ENCODE assay signal across 16 cellular contexts in the genomic region with DNA sequence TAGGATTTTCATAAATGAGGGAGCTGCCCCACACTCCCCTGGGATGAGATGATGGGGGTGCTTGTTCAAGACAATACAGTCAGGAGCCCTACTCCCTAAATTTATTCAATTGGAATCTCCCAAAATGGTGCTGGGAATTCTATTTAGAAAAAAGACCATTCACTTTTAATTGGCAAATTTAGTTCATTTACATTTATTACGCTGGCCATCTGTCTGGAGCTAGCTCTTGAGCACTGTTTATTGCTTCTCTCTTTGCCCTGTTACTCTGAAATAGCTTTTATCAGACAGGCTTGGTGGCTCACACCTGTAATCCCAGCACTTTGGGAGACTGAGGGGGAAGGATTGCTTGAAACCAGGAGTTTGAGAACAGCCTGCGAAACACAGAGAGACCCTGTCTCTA. TPM values are rescaled to one million over a fixed set of nuclear protein-coding genes. Genes with fewer than 3 reads are reported as not detected.
DNase-seq lines count a peak whose midpoint lies in the region; ATAC-seq, FAIRE-seq and TF ChIP-seq lines count a peak whose summit lies in the region.
"Had no signal": no experiment of that assay in that cellular context is flagged by ENCODE, and none has a peak within 500 bp of the region (broad histone marks: within the 10 kb centered on the region; RNA-seq: fewer than 3 reads in every experiment).

No MANE protein-coding gene starts in this region.

- H3K27ac Mint-ChIP-seq in WTC11 (peak overlapping the region; percentile 93), progenitor cell of endocrine pancreas (peak overlapping the region; percentile 63)
- H3K27ac Mint-ChIP-seq: B cell; CD4-positive, alpha-beta T cell had no signal

- TF ChIP-seq CTCF in HEK293 (tag by site-specific recombination; IDR thresholded peaks at IDR 0.05) (no peak), WTC11 (IDR thresholded peaks at IDR 0.05) (no peak), progenitor cell of endocrine pancreas (IDR thresholded peaks at IDR 0.05; ENCODE audit: unreplicated experiment) (no peak), HepG2 (CRISPR knock-in tag; IDR thresholded peaks at IDR 0.05) (no peak)

- BruUV-seq in HepG2 (replicated peaks; lab: Mats Ljungman, UMichigan), result no TSS peak

- H3K4me1 Mint-ChIP-seq in WTC11 (peaks cover 31% of the 10 kb centered on the region), progenitor cell of endocrine pancreas (ENCODE audit: low read depth) (peaks cover 4% of the 10 kb centered on the region)

- H3K9me3 Mint-ChIP-seq in WTC11 (peaks cover 4% of the 10 kb centered on the region; the same call in 1 of the 2 replicates), progenitor cell of endocrine pancreas (ENCODE audit: low read depth) (peaks cover 5% of the 10 kb centered on the region)
- H3K9me3 Mint-ChIP-seq: CD4-positive, alpha-beta T cell had no signal

- peak overlapping the region; percentile 52 for H3K4me3 Mint-ChIP-seq in WTC11
- no peak overlapping the region for H3K4me3 Mint-ChIP-seq in progenitor cell of endocrine pancreas (ENCODE audit: low read depth)

- peak overlapping the region; percentile 20; the same call in 1 of the 2 replicates for H3K9ac ChIP-seq in iPS-20b (ENCODE audit: low read depth, low read length)
- H3K9ac ChIP-seq in HepG2 (ENCODE audit: insufficient read depth, low read depth, low read length), result no peak overlapping the region

- no peaks in the 10 kb centered on the region for H4K20me1 ChIP-seq in HepG2 (ENCODE audit: insufficient read depth, low read length)

- H3K4me3 ChIP-seq in HEK293 (ENCODE audit: low read depth, low read length) (no peak overlapping the region), iPS-20b (ENCODE audit: low read length) (no peak overlapping the region; the same call in 1 of the 2 replicates), HepG2 (replicated peaks in 1 of 3; ENCODE audit: insufficient read depth in 1 of 3, low read depth in 2 of 3, low read length in 3 of 3) (no peak overlapping the region)
- H3K4me3 ChIP-seq: GM12878 had no signal

- TF ChIP-seq RAD21 in HepG2 (CRISPR knock-in tag; IDR thresholded peaks at IDR 0.05), result no peak

- TF ChIP-seq EP300 in HepG2 (IDR thresholded peaks at IDR 0.05; ENCODE audit: low read depth in 2 of 2, low read length in 2 of 2), result no peak
- no peak for TF ChIP-seq EP300 in HepG2 (CRISPR knock-in tag; IDR thresholded peaks at IDR 0.05; ENCODE audit: borderline replicate concordance)

- H3K36me3 Mint-ChIP-seq in WTC11, result peaks cover 6% of the 10 kb centered on the region; the same call in 1 of the 2 replicates
- H3K36me3 Mint-ChIP-seq in progenitor cell of endocrine pancreas (ENCODE audit: insufficient read depth), result peaks cover 33% of the 10 kb centered on the region

- H3K27ac ChIP-seq in HEK293 (ENCODE audit: extremely low read depth, low read depth, low read length) (no peak overlapping the region), iPS-20b (ENCODE audit: low read length) (peak overlapping the region; percentile 14), HepG2 (ENCODE audit: extremely low read length, insufficient read depth, low read length) (no peak overlapping the region)
- H3K27ac ChIP-seq: HL-60 had no signal

- H3K4me2 ChIP-seq in HepG2 (ENCODE audit: low read depth, low read length), result no peak overlapping the region

- H3K79me2 ChIP-seq in HepG2 (ENCODE audit: insufficient read depth, low read length), result no peaks in the 10 kb centered on the region

- H3K27me3 ChIP-seq in iPS-20b (ENCODE audit: insufficient read depth, low read length) (no peaks in the 10 kb centered on the region), HepG2 (ENCODE audit: control insufficient read depth in 1 of 2, insufficient read depth in 2 of 2, low read length in 2 of 2) (no peaks in the 10 kb centered on the region)

- in situ Hi-C loops in HepG2 (cut with HindIII; ENCODE audit: extremely low pct_ligation_motif_present, low pct_unique_long_range_greater_than_20kb), result no loop called here

- intact Hi-C loops in HepG2 (cut with micrococcal nuclease; ENCODE audit: unreplicated experiment), result no loop called here

- ATAC-seq in WTC11, result no peak
- no peak for ATAC-seq in HG03565 (IDR thresholded peaks at IDR 0.05; ENCODE audit: unreplicated experiment)
- ATAC-seq in HepG2, result no peak
- ATAC-seq: GM12878 had no signal

- CTCF ChIA-PET in HEK293 (lab: Yijun Ruan, JAX) (no interaction called here), WTC11 (lab: Charles Lee) (interaction anchor here (0.9 kb wide), 1 partner anchor 56 kb away, joined by 3 read pairs; no protein-coding TSS in a partner anchor), HepG2 (lab: Yijun Ruan, JAX; ENCODE audit: low intra/inter-chr PET ratio, low total read pairs) (no interaction called here)

- no peaks in the 10 kb centered on the region for H3K4me1 ChIP-seq in HEK293 (ENCODE audit: control insufficient read depth, insufficient read depth, low read length)
- peaks cover 7% of the 10 kb centered on the region; the same call in 1 of the 2 replicates for H3K4me1 ChIP-seq in iPS-20b (ENCODE audit: insufficient read depth, low read length)
- H3K4me1 ChIP-seq in HepG2 (ENCODE audit: insufficient read depth, low read length), result no peaks in the 10 kb centered on the region

- no peaks in the 10 kb centered on the region for H3K27me3 Mint-ChIP-seq in WTC11 (ENCODE audit: low read depth)
- no peaks in the 10 kb centered on the region for H3K27me3 Mint-ChIP-seq in progenitor cell of endocrine pancreas
- H3K27me3 Mint-ChIP-seq: B cell; CD4-positive, alpha-beta T cell had no signal

- H3K9me3 ChIP-seq in HEK293 (ENCODE audit: control insufficient read depth, insufficient read depth, low read depth, low read length), result no peaks in the 10 kb centered on the region
- H3K9me3 ChIP-seq in iPS-20b (ENCODE audit: insufficient read depth, low read depth, low read length), result no peaks in the 10 kb centered on the region
- no peaks in the 10 kb centered on the region for H3K9me3 ChIP-seq in HepG2 (ENCODE audit: low read length)

- H3K36me3 ChIP-seq in HEK293 (ENCODE audit: control insufficient read depth in 2 of 2, insufficient read depth in 1 of 2, low read length in 2 of 2) (no peaks in the 10 kb centered on the region), iPS-20b (ENCODE audit: insufficient read depth, low read depth, low read length) (no peaks in the 10 kb centered on the region), HepG2 (replicated peaks in 1 of 2; ENCODE audit: control insufficient read depth in 1 of 2, insufficient read depth in 2 of 2, low read length in 2 of 2) (no peaks in the 10 kb centered on the region; a peak in 1 of 5 replicates)

- no peak overlapping the region for H2AFZ ChIP-seq in HepG2 (ENCODE audit: low read length)

- POLR2A ChIA-PET in HEK293 (lab: Yijun Ruan, JAX) (no interaction called here), WTC11 (lab: Charles Lee) (no interaction called here), HepG2 (lab: Yijun Ruan, JAX) (no interaction called here)

- DNase-seq in WTC11 (ENCODE audit: low spot score) (no peak), progenitor cell of endocrine pancreas (ENCODE audit: low spot score, unreplicated experiment) (no peak), HepG2 (ENCODE audit: low spot score) (no peak)
- no peak for DNase-seq in activated T-cell treated with anti-CD3 and anti-CD28 coated beads, Interleukin-2, amount 50 U/mL, for 1 hour
- DNase-seq: C1 segment of cervical spinal cord; CD4-positive, alpha-beta T cell; DMS79 had no signal

- 79% methylated on average over 2 of the region's 2 CpGs for WGBS in HepG2 (ENCODE audit: low lambda C conversion rate)

- no peak for FAIRE-seq in HepG2 (lab: Jason Lieb, UNC)
- FAIRE-seq: A204.1, GM12878, GM18507 had no signal

- TF ChIP-seq POLR2A in HepG2 (IDR thresholded peaks at IDR 0.05; ENCODE audit: insufficient read depth in 1 of 2, low read depth in 2 of 2, low read length in 2 of 2), result no peak

TF ChIP-seq in WTC11, 78 proteins besides CTCF, POLR2A, EP300 and RAD21 (continues in another document):
- TF ChIP-seq TP53 (CRISPR knock-in tag; IDR thresholded peaks at IDR 0.05), result no peak

TF ChIP-seq in HepG2, 621 proteins besides CTCF, POLR2A, EP300 and RAD21:
- TF ChIP-seq TBL1XR1 (IDR thresholded peaks at IDR 0.05; ENCODE audit: borderline replicate concordance, low read length, partially characterized antibody), result no peak

RNA-seq across cellular contexts. Expression of a gene that starts 2.0 kb away (rescaled TPM):
- total RNA-seq in WTC11 (2021) (3.0 to 6.3 TPM (median 6.0 TPM) in 3 replicates), progenitor cell of endocrine pancreas (76.8 and 82.1 TPM in 2 replicates), HepG2 (2016; rRNA removed; fragmentation: Illumina TruSeq; extraction: Trizol) (2.0 and 4.8 TPM in 2 replicates)
- 0.81 and 1.1 TPM in 2 replicates for total RNA-seq in HepG2 (2016; cell fraction: cytosol; rRNA removed; fragmentation: Illumina TruSeq; extraction: Trizol; ENCODE audit: low read depth)
- total RNA-seq in HepG2 (2016; cell fraction: insoluble cytoplasmic fraction; rRNA removed; fragmentation: Illumina TruSeq; extraction: Trizol), result 1.7 and 5.2 TPM in 2 replicates
- total RNA-seq in HepG2 (2016; cell fraction: membrane; rRNA removed; fragmentation: Illumina TruSeq; extraction: Trizol), result 1.2 and 2.1 TPM in 2 replicates
- 4.5 and 6.6 TPM in 2 replicates for total RNA-seq in HepG2 (2016; cell fraction: nucleus; rRNA removed; fragmentation: Illumina TruSeq; extraction: Trizol)
- 6.4 and 6.8 TPM in 2 replicates for polyA plus RNA-seq in HepG2 (2011; rRNA removed)
- polyA plus RNA-seq in HepG2 (2011; cell fraction: cytosol; rRNA removed), result 4.9 and 5.9 TPM in 2 replicates
- polyA plus RNA-seq in HepG2 (2011; cell fraction: nucleus; rRNA removed), result 7.0 and 9.4 TPM in 2 replicates
- polyA plus RNA-seq in HepG2 (2012), result 5.4 and 5.6 TPM in 2 replicates
- 0.72 and 1.0 TPM in 2 replicates for polyA plus RNA-seq in HepG2 (2016; cell fraction: cytosol; fragmentation: Illumina TruSeq; extraction: Trizol; ENCODE audit: low read depth)
- polyA plus RNA-seq in HepG2 (2016; cell fraction: insoluble cytoplasmic fraction; fragmentation: Illumina TruSeq; extraction: Trizol; ENCODE audit: low read depth), result 1.6 and 2.2 TPM in 2 replicates
- 1.0 and 1.2 TPM in 2 replicates for polyA plus RNA-seq in HepG2 (2016; cell fraction: membrane; fragmentation: Illumina TruSeq; extraction: Trizol; ENCODE audit: low read depth)
- 6.4 and 7.4 TPM in 2 replicates for polyA plus RNA-seq in HepG2 (2016; cell fraction: nucleus; fragmentation: Illumina TruSeq; extraction: Trizol; ENCODE audit: insufficient read depth, low read depth)
- polyA minus RNA-seq in HepG2 (2011; rRNA and poly(A)+ RNA removed; ENCODE audit: low replicate concordance), result 8.9 and 31.5 TPM in 2 replicates
- 7.2 and 7.8 TPM in 2 replicates for polyA minus RNA-seq in HepG2 (2011; cell fraction: cytosol; rRNA and poly(A)+ RNA removed)
- polyA minus RNA-seq in HepG2 (2011; cell fraction: nucleus; rRNA and poly(A)+ RNA removed), result 6.8 and 7.2 TPM in 2 replicates
- total RNA-seq: G401 had no signal

Comparison
In these comparisons a context has a peak if more than half of its experiments do, and no peak if none do; other contexts are left out.
1. RNA of a gene that starts 2.0 kb away (total RNA-seq): 76.8 to 82.1 TPM in progenitor cell of endocrine pancreas; 0.81 to 6.6 TPM in HepG2 and 3.0 to 6.3 TPM in WTC11; every median in the first group is over 10 times any median in the second.